ENCODE assay signal across 29 cellular contexts in the genomic region with DNA sequence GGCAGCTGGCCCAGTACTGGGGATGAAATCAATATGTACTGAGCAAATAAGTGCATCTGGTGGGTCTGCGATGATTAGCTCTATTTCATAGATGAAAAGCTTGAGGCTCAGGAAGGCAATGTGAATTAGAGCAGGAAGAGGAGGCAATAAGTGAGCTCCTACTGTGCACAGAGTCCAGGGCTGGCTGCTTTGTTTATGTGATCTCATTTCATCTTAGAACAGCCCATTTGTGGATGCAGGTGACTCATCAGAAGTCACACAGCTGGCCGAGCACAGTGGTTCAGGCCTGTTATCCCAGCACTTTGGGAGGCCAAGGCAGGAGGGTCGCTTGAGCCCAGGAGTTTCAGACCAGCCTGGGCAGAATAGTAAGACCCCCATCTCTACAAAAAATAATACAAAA. TPM values are rescaled to one million over a fixed set of nuclear protein-coding genes. Genes with fewer than 3 reads are reported as not detected.
DNase-seq lines count a peak whose midpoint lies in the region; ATAC-seq and TF ChIP-seq lines count a peak whose summit lies in the region.
"Had no signal": no experiment of that assay in that cellular context is flagged by ENCODE, and none has a peak within 500 bp of the region (broad histone marks: within the 10 kb centered on the region; RNA-seq: fewer than 3 reads in every experiment).

No MANE protein-coding gene starts in this region.

- in situ Hi-C loops in astrocyte of the spinal cord (cut with HindIII; ENCODE audit: low sequenced_read_pairs), result no loop called here

- no peaks in the 10 kb centered on the region for H3K27me3 ChIP-seq in thyroid gland
- H3K27me3 ChIP-seq: colonic mucosa, upper lobe of left lung had no signal

- H3K4me3 ChIP-seq in astrocyte of the spinal cord (ENCODE audit: low read depth, low read length), result no peak overlapping the region
- no peak overlapping the region for H3K4me3 ChIP-seq in mucosa of descending colon
- no peak overlapping the region for H3K4me3 ChIP-seq in thyroid gland (replicated peaks in 1 of 3)
- H3K4me3 ChIP-seq: colonic mucosa, upper lobe of left lung had no signal

- H3K9me3 ChIP-seq in mucosa of descending colon (no peaks in the 10 kb centered on the region), thyroid gland (no peaks in the 10 kb centered on the region)
- H3K9me3 ChIP-seq: colonic mucosa, upper lobe of left lung had no signal

- peak; percentile 16 for ATAC-seq in mucosa of descending colon
- ATAC-seq: activated CD8-positive, alpha-beta T cell treated with anti-CD3 and anti-CD28 coated beads, Interleukin-2, amount 10 ng/mL, durations not matched to agents 7 days and 5 days; natural killer cell treated with Interleukin-12 subunit alpha and Interleukin-12 subunit beta and Interleukin-15 and Interleukin-18, amount 100 ng/mL, for 72 hours had no signal

- peak; percentile 25 for DNase-seq in NCI-H146 (lab: John Stamatoyannopoulos, UW)
- no peak for DNase-seq in NCI-H146 treated with DMSO at 0.1 percent for 48 hours (lab: John Stamatoyannopoulos, UW; ENCODE audit: unreplicated experiment)
- peak; percentile 71 for DNase-seq in HCEC 1CT
- peak; percentile 74 for DNase-seq in astrocyte of the spinal cord (ENCODE audit: low read depth, low spot score)
- no peak for DNase-seq in mucosa of descending colon
- no peak for DNase-seq in CD1c-positive myeloid dendritic cell (ENCODE audit: extremely low spot score)
- no peak for DNase-seq in thyroid gland
- DNase-seq in middle frontal gyrus (ENCODE audit: extremely low spot score, low spot score), result no peak
- DNase-seq: 8988T; activated CD4-positive, CD25-positive, alpha-beta regulatory T cell; activated CD8-positive, alpha-beta T cell treated with anti-CD3 and anti-CD28 coated beads, Interleukin-2, amount 10 ng/mL, durations not matched to agents 7 days and 5 days; activated naive CD4-positive, alpha-beta T cell treated with anti-CD3 and anti-CD28 coated beads, Interleukin-2, amount 50 U/mL, for 16 hours; activated T-cell treated with anti-CD3 and anti-CD28 coated beads, Interleukin-2, amount 50 U/mL, for 48 hours; CD4-positive, CD25-positive, alpha-beta regulatory T cell; colonic mucosa; DMS79 treated with DMSO at 0.1 percent for 48 hours; hippocampal formation; Karpas-422; kidney; NCI-H1105 treated with DMSO at 0.1 percent for 48 hours; NCI-H2107; NCI-H510A treated with DMSO at 0.1 percent for 48 hours; T-helper 9 cell; upper lobe of left lung had no signal

- no peak overlapping the region for H3K27ac ChIP-seq in thyroid gland
- H3K27ac ChIP-seq: colonic mucosa, parathyroid adenoma, upper lobe of left lung had no signal

- H3K4me1 ChIP-seq in mucosa of descending colon (ENCODE audit: low read depth) (no peaks in the 10 kb centered on the region), thyroid gland (no peaks in the 10 kb centered on the region)
- H3K4me1 ChIP-seq: colonic mucosa, parathyroid adenoma, upper lobe of left lung had no signal

- intact Hi-C loops in mucosa of descending colon (cut with DNase I, micrococcal nuclease) (no loop called here), thyroid gland (cut with DNase I) (no loop called here)

- TF ChIP-seq CTCF in astrocyte of the spinal cord (IDR thresholded peaks at IDR 0.05; ENCODE audit: low read depth, low read length) (no peak), mucosa of descending colon (IDR thresholded peaks at IDR 0.05) (no peak), thyroid gland (IDR thresholded peaks at IDR 0.05) (no peak)

- H3K36me3 ChIP-seq in mucosa of descending colon (ENCODE audit: low read depth), result no peaks in the 10 kb centered on the region
- H3K36me3 ChIP-seq in thyroid gland, result no peaks in the 10 kb centered on the region
- H3K36me3 ChIP-seq: colonic mucosa, upper lobe of left lung had no signal

- 88 to 100% methylated on average over 2 to 3 of the region's 3 CpGs for WGBS in thyroid gland, 2 donors

- TF ChIP-seq POLR2A in thyroid gland (IDR thresholded peaks at IDR 0.05), result no peak

RNA-seq across cellular contexts. Expression of a gene that starts 7.1 kb away (rescaled TPM):
- total RNA-seq in mucosa of descending colon (under 1 TPM in 1 of 3 donors, not detected in 2; 0.60 TPM), thyroid gland (not detected)
- total RNA-seq: activated CD8-positive, alpha-beta T cell treated with anti-CD3 and anti-CD28 coated beads, Interleukin-2, amount 10 ng/mL, durations not matched to agents 7 days and 5 days; CD4-positive, CD25-positive, alpha-beta regulatory T cell; colonic mucosa; fibroblast of villous mesenchyme; kidney; lung microvascular endothelial cell; natural killer cell treated with Interleukin-12 subunit alpha and Interleukin-12 subunit beta and Interleukin-15 and Interleukin-18, amount 100 ng/mL, for 72 hours; skeletal muscle tissue; upper lobe of left lung had no signal

RNA-seq across cellular contexts. Expression of a gene that starts 38.3 kb away (rescaled TPM):
- 10 to 100 TPM; 24.1 to 41.0 (median 30.8) TPM for total RNA-seq in mucosa of descending colon
- total RNA-seq in thyroid gland, result 10 to 100 TPM; 16.5 to 43.2 (median 18.8) TPM

Comparison
In these comparisons a context has a peak if more than half of its experiments do, and no peak if none do; other contexts are left out.
1. DNase-seq: peak in NCI-H146 (single experiment), HCEC 1CT (single experiment) and astrocyte of the spinal cord (single experiment); none in NCI-H146 treated with DMSO at 0.1 percent for 48 hours (single experiment), mucosa of descending colon (0 of 3), CD1c-positive myeloid dendritic cell (single experiment), thyroid gland (0 of 2) and middle frontal gyrus (single experiment).